Comparison of ENCODE assay signal across 10 cellular contexts in genomic region chr11:31817621-31818493, GRCh38. TPM values are rescaled to one million over a fixed set of nuclear protein-coding genes. Genes with fewer than 3 reads are reported as not detected.
DNase-seq lines count a peak whose midpoint lies in the region; ATAC-seq, FAIRE-seq and TF ChIP-seq lines count a peak whose summit lies in the region.
"Had no signal": no experiment of that assay in that cellular context is flagged by ENCODE, and none has a peak within 500 bp of the region (broad histone marks: within the 10 kb centered on the region; RNA-seq: fewer than 3 reads in every experiment).

No MANE protein-coding gene starts in this region.

- dilution Hi-C loops in mammary epithelial cell (cut with HindIII; ENCODE audit: low sequenced_read_pairs) = no loop called here

- peaks cover 2% of the 10 kb centered on the region for H3K9me3 ChIP-seq in mammary epithelial cell (replicated peaks; ENCODE audit: insufficient read depth, low read length)
- H3K9me3 ChIP-seq in left lung = no peaks in the 10 kb centered on the region
- H3K9me3 ChIP-seq in thoracic aorta = no peaks in the 10 kb centered on the region
- no peaks in the 10 kb centered on the region for H3K9me3 ChIP-seq in small intestine (ENCODE audit: control insufficient read depth, low read depth)

- no peak for FAIRE-seq in small intestine (lab: Jason Lieb, UNC)

- peaks cover 3% of the 10 kb centered on the region for H3K36me3 Mint-ChIP-seq in activated naive CD4-positive, alpha-beta T cell treated with anti-CD3 and anti-CD28 coated beads, Interleukin-2, amount 50 U/mL, for 24 hours

- no peak overlapping the region for H3K9ac ChIP-seq in mammary epithelial cell (ENCODE audit: insufficient read depth, low read length)

- H3K4me3 ChIP-seq in mammary epithelial cell (replicated peaks in 1 of 3; ENCODE audit: insufficient read depth in 1 of 3, low read depth in 2 of 3, low read length in 3 of 3) (peak overlapping the region in 1 of 3 experiments; percentile 9), left lung (no peak overlapping the region), thoracic aorta (peak overlapping the region; percentile 58), small intestine (ENCODE audit: low read depth in 1 of 2, low read length in 2 of 2) (peak overlapping the region in 1 of 2 donors; percentile 4)

- TF ChIP-seq CTCF in mammary epithelial cell (conservative IDR thresholded peaks at IDR 0.05 in 1 of 2, IDR thresholded peaks at IDR 0.05 in 1 of 2; ENCODE audit: extremely low read depth in 1 of 2, insufficient read depth in 1 of 2, low read depth in 1 of 2, low read length in 2 of 2) (no peak), left lung (IDR thresholded peaks at IDR 0.05) (no peak), thoracic aorta (IDR thresholded peaks at IDR 0.05) (no peak)

- peaks cover 29% of the 10 kb centered on the region for H3K4me1 Mint-ChIP-seq in activated naive CD4-positive, alpha-beta T cell treated with anti-CD3 and anti-CD28 coated beads, Interleukin-2, amount 50 U/mL, for 24 hours

- no peaks in the 10 kb centered on the region for H3K79me2 ChIP-seq in mammary epithelial cell (ENCODE audit: insufficient read depth, low read length)

- in situ Hi-C loops in mammary epithelial cell (cut with MboI; ENCODE audit: low sequenced_read_pairs in 2 of 2) = no loop called here

- CTCF ChIA-PET in mammary epithelial cell (lab: Charles Lee; ENCODE audit: low non-redundant PET) = no interaction called here

- H2AFZ ChIP-seq in mammary epithelial cell (ENCODE audit: low read depth, low read length) = no peak overlapping the region

- ATAC-seq in left lung (peak; percentile 11), thoracic aorta (ENCODE audit: insufficient number of reproducible peaks, low FRiP score, low read depth) (no peak), GM19452 (IDR thresholded peaks at IDR 0.05; ENCODE audit: unreplicated experiment) (no peak), HG03280 (IDR thresholded peaks at IDR 0.05; ENCODE audit: unreplicated experiment) (no peak)

- H3K27ac ChIP-seq in mammary epithelial cell (ENCODE audit: insufficient read depth, low read depth, low read length) (no peak overlapping the region), left lung (no peak overlapping the region), thoracic aorta (no peak overlapping the region), small intestine (ENCODE audit: low read depth in 1 of 2, low read length in 1 of 2) (no peak overlapping the region)

- no peak for DNase-seq in activated naive CD4-positive, alpha-beta T cell (lab: John Stamatoyannopoulos, UW)
- DNase-seq in mammary epithelial cell (no peak), left lung (peak in 1 of 2 donors; percentile 73), thoracic aorta (ENCODE audit: low spot score) (no peak), small intestine (no peak)
- DNase-seq: DMS79, NCI-H1930 had no signal

- peak overlapping the region; percentile 80 for H3K4me2 ChIP-seq in mammary epithelial cell (ENCODE audit: insufficient read depth, low read depth, low read length)

- 14% methylated on average over 45 of the region's 62 CpGs for WGBS in mammary epithelial cell (ENCODE audit: low coverage, missing lambda C conversion rate)
- 4 to 9% (median 8%) methylated on average over 59 to 62 of the region's 62 CpGs for WGBS in small intestine, 3 donors

- H3K36me3 ChIP-seq in mammary epithelial cell (ENCODE audit: insufficient read depth, low read length) = no peaks in the 10 kb centered on the region
- no peaks in the 10 kb centered on the region for H3K36me3 ChIP-seq in left lung
- H3K36me3 ChIP-seq in thoracic aorta = no peaks in the 10 kb centered on the region
- no peaks in the 10 kb centered on the region for H3K36me3 ChIP-seq in small intestine (ENCODE audit: control insufficient read depth in 2 of 2, insufficient read depth in 2 of 2, low read length in 2 of 2)

- H3K4me3 Mint-ChIP-seq in activated naive CD4-positive, alpha-beta T cell treated with anti-CD3 and anti-CD28 coated beads, Interleukin-2, amount 50 U/mL, for 24 hours = peak overlapping the region; percentile 66

- H3K4me1 ChIP-seq in mammary epithelial cell (ENCODE audit: insufficient read depth, low read length) (peaks cover 31% of the 10 kb centered on the region), left lung (peaks cover 23 to 60% of the 10 kb centered on the region in 2 donors), thoracic aorta (ENCODE audit: control insufficient read depth in 1 of 2, low read depth in 2 of 2) (peaks cover 45 to 56% of the 10 kb centered on the region in 2 donors), small intestine (ENCODE audit: control insufficient read depth in 2 of 2, insufficient read depth in 1 of 2, low read depth in 1 of 2, low read length in 1 of 2) (peaks cover 0 to 18% of the 10 kb centered on the region in 2 donors)

- no peaks in the 10 kb centered on the region for H4K20me1 ChIP-seq in mammary epithelial cell (ENCODE audit: insufficient read depth, low read length)

- intact Hi-C loops in mammary epithelial cell (cut with micrococcal nuclease) = no loop called here
- intact Hi-C loops in left lung (cut with DNase I) = no loop called here

- H3K27me3 ChIP-seq in mammary epithelial cell (ENCODE audit: insufficient read depth, low read length) (peaks cover 84% of the 10 kb centered on the region), left lung (peaks cover 100% of the 10 kb centered on the region in 2 donors), thoracic aorta (replicated peaks; ENCODE audit: insufficient read depth) (peaks cover 43% of the 10 kb centered on the region), small intestine (ENCODE audit: control insufficient read depth in 2 of 2, insufficient read depth in 2 of 2, low read length in 2 of 2) (peaks cover 0 to 73% of the 10 kb centered on the region in 2 donors)

- H3K27me3 Mint-ChIP-seq in activated naive CD4-positive, alpha-beta T cell treated with anti-CD3 and anti-CD28 coated beads, Interleukin-2, amount 50 U/mL, for 24 hours = peaks cover 52% of the 10 kb centered on the region

- BruUV-seq in mammary epithelial cell (replicated peaks; lab: Mats Ljungman, UMichigan) = no TSS peak

- peaks cover 5% of the 10 kb centered on the region for H3K9me3 Mint-ChIP-seq in activated naive CD4-positive, alpha-beta T cell treated with anti-CD3 and anti-CD28 coated beads, Interleukin-2, amount 50 U/mL, for 24 hours

- no peak overlapping the region for H3K27ac Mint-ChIP-seq in activated naive CD4-positive, alpha-beta T cell treated with anti-CD3 and anti-CD28 coated beads, Interleukin-2, amount 50 U/mL, for 24 hours

RNA-seq across cellular contexts. Expression of gene PAX6, which starts 6.7 kb away (rescaled TPM):
- total RNA-seq in mammary epithelial cell = 1 to 10 TPM in 1 of 2 donors, under 1 TPM in 1; 0.40 to 1.0 TPM
- polyA plus RNA-seq in mammary epithelial cell = not detected
- polyA minus RNA-seq in mammary epithelial cell = not detected
- total RNA-seq in left lung = not detected
- total RNA-seq in thoracic aorta = under 1 TPM in 1 of 2 donors, not detected in 1; 0.68 TPM
- 1 to 10 TPM in 1 of 3 donors, under 1 TPM in 2; 0.88 to 1.4 (median 0.89) TPM for polyA plus RNA-seq in small intestine
